23 cellular contexts compared by ENCODE assay signal in genomic region chr6:158353851-158354508, GRCh38. TPM values are rescaled to one million over a fixed set of nuclear protein-coding genes. Genes with fewer than 3 reads are reported as not detected.
DNase-seq lines count a peak whose midpoint lies in the region; ATAC-seq and TF ChIP-seq lines count a peak whose summit lies in the region.
"Had no signal": no experiment of that assay in that cellular context is flagged by ENCODE, and none has a peak within 500 bp of the region (broad histone marks: within the 10 kb centered on the region; RNA-seq: fewer than 3 reads in every experiment).

No MANE protein-coding gene starts in this region.

- DNase-seq in ELR (ENCODE audit: low read depth) (peak; percentile 12), NCI-H69 (lab: John Stamatoyannopoulos, UW) (peak; percentile 38), dermis microvascular lymphatic vessel endothelial cell (ENCODE audit: low read depth in 2 of 2) (peak; percentile 31 to 79), iris pigment epithelial cell (ENCODE audit: low read depth) (peak; percentile 59), hepatic stellate cell (ENCODE audit: low spot score) (no peak), left lobe of liver (ENCODE audit: low spot score) (no peak), BE2C (no peak)
- DNase-seq: activated CD8-positive, alpha-beta memory T cell treated with anti-CD3 and anti-CD28 coated beads, Interleukin-2, amount 10 ng/mL, durations not matched to agents 7 days and 5 days; AML-193; body of pancreas; DMS79; H7; heart right ventricle; Kasumi-1; kidney glomerular epithelial cell; NCI-H146; NCI-H526 treated with DMSO at 0.1 percent for 48 hours; occipital lobe; stimulated activated naive CD4-positive, alpha-beta T cell treated with Interleukin-2 at 50 U/mL for 16 hours; T-cell; upper lobe of right lung had no signal

- no peak overlapping the region for H3K4me3 ChIP-seq in BE2C (ENCODE audit: low read depth, low read length)
- H3K4me3 ChIP-seq: body of pancreas, heart right ventricle, upper lobe of right lung had no signal

- no peak for ATAC-seq in esophagus mucosa
- no peak for ATAC-seq in left lobe of liver
- ATAC-seq: activated CD8-positive, alpha-beta memory T cell treated with anti-CD3 and anti-CD28 coated beads, Interleukin-2, amount 10 ng/mL, durations not matched to agents 7 days and 5 days; body of pancreas; heart right ventricle; Panc1; T-cell; upper lobe of right lung had no signal

- H3K27me3 ChIP-seq in BE2C, result no peaks in the 10 kb centered on the region
- H3K27me3 ChIP-seq: body of pancreas, heart right ventricle, upper lobe of right lung had no signal

- no peak for TF ChIP-seq CTCF in BE2C (IDR thresholded peaks at IDR 0.05; ENCODE audit: low read depth, low read length)

- H3K9me3 ChIP-seq in BE2C, result no peaks in the 10 kb centered on the region; the same call in 1 of the 2 replicates
- H3K9me3 ChIP-seq: body of pancreas, heart right ventricle, upper lobe of right lung had no signal

- H3K36me3 ChIP-seq in BE2C, result no peaks in the 10 kb centered on the region; the same call in 1 of the 2 replicates
- H3K36me3 ChIP-seq: heart right ventricle, upper lobe of right lung had no signal

- peaks cover 12% of the 10 kb centered on the region for H3K4me1 ChIP-seq in BE2C
- H3K4me1 ChIP-seq: upper lobe of right lung had no signal

RNA-seq across cellular contexts. Expression of gene TULP4, which starts 41.7 kb away (rescaled TPM):
- total RNA-seq in dermis microvascular lymphatic vessel endothelial cell (55.1 and 67.3 TPM in 2 replicates), esophagus mucosa (35.6 TPM), left lobe of liver (27.1 TPM)
- 12.3 TPM for polyA plus RNA-seq in BE2C (2012; ENCODE audit: insufficient read depth, insufficient read length, low read depth)

Comparison
In these comparisons a context has a peak if more than half of its experiments do, and no peak if none do; other contexts are left out.
1. DNase-seq: peak in ELR (single experiment), NCI-H69 (single experiment), dermis microvascular lymphatic vessel endothelial cell (2 of 2) and iris pigment epithelial cell (single experiment); none in hepatic stellate cell (single experiment), left lobe of liver (single experiment) and BE2C (single experiment).